Comparison of ENCODE assay signal across 8 cellular contexts in the genomic region with DNA sequence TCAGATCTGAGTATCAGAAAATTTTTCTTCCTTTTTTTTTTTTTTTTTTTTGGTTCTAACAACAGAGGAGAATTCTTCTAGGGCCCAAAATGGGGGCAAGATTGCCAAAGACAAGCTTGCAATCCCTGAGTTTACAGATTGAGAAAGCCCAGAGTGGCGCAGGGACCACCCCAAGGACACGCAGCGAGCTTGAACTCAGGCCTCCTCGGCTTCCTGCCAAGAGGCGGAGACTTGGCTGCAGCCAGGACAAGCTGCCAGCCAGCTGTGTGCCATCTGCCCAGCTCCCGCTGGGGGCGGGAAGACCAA. TPM values are rescaled to one million over a fixed set of nuclear protein-coding genes. Genes with fewer than 3 reads are reported as not detected.
DNase-seq lines count a peak whose midpoint lies in the region; ATAC-seq and TF ChIP-seq lines count a peak whose summit lies in the region.

No MANE protein-coding gene starts in this region.

- no peaks in the 10 kb centered on the region for H3K27me3 Mint-ChIP-seq in stimulated activated naive CD8-positive, alpha-beta T cell treated with anti-CD3 and anti-CD28 coated beads, Interleukin-15, Interleukin-2, amounts not matched to agents 100 ng/mL and 50 ng/mL, for 24 hours
- H3K27me3 Mint-ChIP-seq in MCF 10A (ENCODE audit: insufficient read depth, unreplicated experiment) = no peaks in the 10 kb centered on the region

- no peaks in the 10 kb centered on the region for H3K9me3 Mint-ChIP-seq in stimulated activated naive CD8-positive, alpha-beta T cell treated with anti-CD3 and anti-CD28 coated beads, Interleukin-15, Interleukin-2, amounts not matched to agents 100 ng/mL and 50 ng/mL, for 24 hours
- H3K9me3 Mint-ChIP-seq in MCF 10A (ENCODE audit: unreplicated experiment) = no peaks in the 10 kb centered on the region

- H3K27ac ChIP-seq in mucosa of rectum (ENCODE audit: low read depth in 2 of 2, low read length in 2 of 2) (peak overlapping the region; percentile 96 to 98), vagina (peak overlapping the region; percentile 92)

- TF ChIP-seq CTCF in MCF 10A (IDR thresholded peaks at IDR 0.05; ENCODE audit: unreplicated experiment) = no peak
- TF ChIP-seq CTCF in vagina (IDR thresholded peaks at IDR 0.05) = no peak

- no peak for TF ChIP-seq POLR2A in vagina (IDR thresholded peaks at IDR 0.05)

- no peak for ATAC-seq in stimulated activated naive CD8-positive, alpha-beta T cell treated with anti-CD3 and anti-CD28 coated beads, Interleukin-15, Interleukin-2, amounts not matched to agents 100 U/mL and 50 U/mL, for 24 hours

- H3K36me3 ChIP-seq in mucosa of rectum (ENCODE audit: control insufficient read depth in 2 of 2, insufficient read depth in 2 of 2, low read length in 2 of 2) = no peaks in the 10 kb centered on the region
- H3K36me3 ChIP-seq in vagina = no peaks in the 10 kb centered on the region

- POLR2A ChIA-PET in MCF 10A (lab: Yijun Ruan, JAX) = interaction anchor here (0.6 to 10.5 kb wide), 15 partner anchors 8 to 888 kb away, joined by 3 to 152 read pairs (median 4); partner anchors contain the start of genes ANO8, GTPBP3, MPV17L2 and MVB12A

- no TSS peak for BruUV-seq in MCF 10A (replicated peaks; lab: Mats Ljungman, UMichigan)

- H3K4me3 ChIP-seq in mucosa of rectum (ENCODE audit: low read length in 2 of 2) = peak overlapping the region; percentile 89 to 90
- peak overlapping the region; percentile 64 to 69 for H3K4me3 ChIP-seq in vagina

- no peak for DNase-seq in stimulated activated naive CD8-positive, alpha-beta T cell treated with anti-CD3 and anti-CD28 coated beads, Interleukin-15, Interleukin-2, amounts not matched to agents 100 U/mL and 50 U/mL, for 24 hours
- no peak for DNase-seq in MCF 10A (ENCODE audit: unreplicated experiment)
- no peak for DNase-seq in vagina (ENCODE audit: extremely low spot score in 2 of 2)
- DNase-seq in GM19240 (ENCODE audit: insufficient read length, low spot score) = no peak
- no peak for DNase-seq in NK-92 (lab: John Stamatoyannopoulos, UW; ENCODE audit: unreplicated experiment)
- no peak for DNase-seq in NCI-H2171 treated with DMSO at 0.1 percent for 48 hours (lab: John Stamatoyannopoulos, UW)

- peak overlapping the region; percentile 55 for H3K27ac Mint-ChIP-seq in stimulated activated naive CD8-positive, alpha-beta T cell treated with anti-CD3 and anti-CD28 coated beads, Interleukin-15, Interleukin-2, amounts not matched to agents 100 ng/mL and 50 ng/mL, for 24 hours
- peak overlapping the region; percentile 55 for H3K27ac Mint-ChIP-seq in MCF 10A (ENCODE audit: low read depth, unreplicated experiment)

- H3K27me3 ChIP-seq in mucosa of rectum (ENCODE audit: control insufficient read depth in 2 of 2, insufficient read depth in 2 of 2, low read length in 2 of 2) = no peaks in the 10 kb centered on the region
- H3K27me3 ChIP-seq in vagina = no peaks in the 10 kb centered on the region

- H3K4me1 ChIP-seq in mucosa of rectum (ENCODE audit: control insufficient read depth in 2 of 2, insufficient read depth in 2 of 2, low read length in 2 of 2) (peaks cover 34 to 39% of the 10 kb centered on the region in 2 donors), vagina (peaks cover 56% of the 10 kb centered on the region)

- peak overlapping the region; percentile 24 to 94 for H3K9ac ChIP-seq in mucosa of rectum (ENCODE audit: low read depth in 1 of 2, low read length in 2 of 2)

- peaks cover 8% of the 10 kb centered on the region for H3K36me3 Mint-ChIP-seq in stimulated activated naive CD8-positive, alpha-beta T cell treated with anti-CD3 and anti-CD28 coated beads, Interleukin-15, Interleukin-2, amounts not matched to agents 100 ng/mL and 50 ng/mL, for 24 hours (ENCODE audit: low read depth)
- H3K36me3 Mint-ChIP-seq in MCF 10A (ENCODE audit: insufficient read depth, unreplicated experiment) = peaks cover 15% of the 10 kb centered on the region

- intact Hi-C loops in MCF 10A (cut with micrococcal nuclease) = loop anchor here (1.0 kb wide), 2 partner anchors 9 to 29 kb away; partner anchors contain the start of gene ANO8
- intact Hi-C loops in vagina (cut with DNase I) = no loop called here

- CTCF ChIA-PET in MCF 10A (lab: Yijun Ruan, JAX) = interaction anchor here (0.6 to 2.0 kb wide), 10 partner anchors 8 to 966 kb away, joined by 3 to 13 read pairs (median 4); no protein-coding TSS in a partner anchor

- H3K9me3 ChIP-seq in mucosa of rectum (ENCODE audit: control insufficient read depth in 2 of 2, low read length in 2 of 2) = no peaks in the 10 kb centered on the region
- H3K9me3 ChIP-seq in vagina = no peaks in the 10 kb centered on the region

- H3K4me3 Mint-ChIP-seq in stimulated activated naive CD8-positive, alpha-beta T cell treated with anti-CD3 and anti-CD28 coated beads, Interleukin-15, Interleukin-2, amounts not matched to agents 100 ng/mL and 50 ng/mL, for 24 hours = peak overlapping the region; percentile 89
- H3K4me3 Mint-ChIP-seq in MCF 10A (ENCODE audit: unreplicated experiment) = peak overlapping the region; percentile 78

- H3K4me1 Mint-ChIP-seq in stimulated activated naive CD8-positive, alpha-beta T cell treated with anti-CD3 and anti-CD28 coated beads, Interleukin-15, Interleukin-2, amounts not matched to agents 100 ng/mL and 50 ng/mL, for 24 hours (ENCODE audit: low read depth) = peaks cover 55% of the 10 kb centered on the region
- peaks cover 26% of the 10 kb centered on the region for H3K4me1 Mint-ChIP-seq in MCF 10A (ENCODE audit: insufficient read depth, unreplicated experiment)

RNA-seq across cellular contexts. Expression of gene MRPL34, which starts 0.5 kb away (rescaled TPM):
- total RNA-seq in MCF 10A (2022) (58.8 and 65.8 TPM in 2 replicates), vagina (176 TPM)

RNA-seq across cellular contexts. Expression of gene ABHD8, which starts 1.9 kb away (rescaled TPM):
- total RNA-seq in MCF 10A (2022) = 4.1 and 6.4 TPM in 2 replicates
- total RNA-seq in vagina = 10.8 TPM

RNA-seq across cellular contexts. Expression of gene DDA1, which starts 4.2 kb away (rescaled TPM):
- total RNA-seq in MCF 10A (2022) (57.4 and 60.4 TPM in 2 replicates), vagina (12.0 TPM)

RNA-seq across cellular contexts. Expression of gene ANKLE1, which starts 23.5 kb away (rescaled TPM):
- total RNA-seq in MCF 10A (2022) (0.16 and 1.0 TPM in 2 replicates), vagina (2.9 TPM)

RNA-seq across cellular contexts. Expression of gene ANO8, which starts 29.5 kb away (rescaled TPM):
- total RNA-seq in MCF 10A (2022) (13.0 and 14.5 TPM in 2 replicates), vagina (10.3 TPM)
